In the genomic region with DNA sequence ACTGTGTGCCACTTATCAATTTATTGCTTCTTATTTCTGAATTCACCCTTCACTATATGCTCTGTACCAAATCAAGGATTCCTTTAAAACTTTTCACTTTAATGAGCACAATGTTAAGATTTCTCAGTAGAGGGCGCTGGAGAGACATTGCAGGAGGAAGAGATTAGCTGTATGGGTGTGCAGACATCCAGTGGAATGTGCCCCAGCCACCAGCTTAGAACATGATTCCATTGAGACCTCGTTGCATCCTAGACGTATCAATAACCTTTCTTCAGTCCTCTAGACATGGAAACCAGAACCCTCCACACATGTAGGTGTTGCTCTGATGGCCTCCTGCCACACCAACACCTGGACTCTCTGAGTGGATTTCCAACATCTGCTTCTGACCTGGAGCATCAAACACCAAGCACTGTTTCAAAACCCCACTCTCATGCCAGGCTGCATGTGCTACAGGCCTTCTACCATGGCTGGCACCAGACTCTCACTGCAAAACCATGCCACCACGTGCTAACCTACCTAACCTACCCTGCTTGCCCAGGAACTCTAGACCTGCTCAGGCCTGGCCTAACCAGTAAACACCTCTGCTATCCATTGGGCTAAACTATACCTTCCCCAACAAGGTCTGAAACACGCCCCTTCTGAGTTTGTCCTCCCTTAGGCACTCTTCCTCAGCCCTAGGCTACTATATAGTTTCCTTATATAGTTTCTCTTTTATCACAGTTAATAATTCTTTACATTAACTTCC, we compare ENCODE assay signal across 9 cellular contexts.
DNase-seq lines count a peak whose midpoint lies in the region; ATAC-seq and TF ChIP-seq lines count a peak whose summit lies in the region.
"Had no signal": no experiment of that assay in that cellular context is flagged by ENCODE, and none has a peak within 500 bp of the region (broad histone marks: within the 10 kb centered on the region; RNA-seq: fewer than 3 reads in every experiment).

No MANE protein-coding gene starts in this region.

- H4K20me1 ChIP-seq in Karpas-422 (ENCODE audit: insufficient read depth, low read depth, low read length): no peaks in the 10 kb centered on the region
- no peaks in the 10 kb centered on the region for H4K20me1 ChIP-seq in SK-N-SH (ENCODE audit: insufficient read depth)

- H3K79me2 ChIP-seq in Karpas-422 (ENCODE audit: low read length): no peaks in the 10 kb centered on the region
- H3K79me2 ChIP-seq in SK-N-SH (ENCODE audit: insufficient read depth): no peaks in the 10 kb centered on the region

- CTCF ChIA-PET in SK-N-SH (lab: Yijun Ruan, JAX): interaction anchor here (0.5 to 6.1 kb wide), 40 partner anchors 10 to 1501 kb away, joined by 3 to 133 read pairs (median 4); no protein-coding TSS in a partner anchor

- H3K9me2 ChIP-seq in Karpas-422 (replicated peaks; ENCODE audit: insufficient read depth, low read length) (no peaks in the 10 kb centered on the region), SK-N-SH (no peaks in the 10 kb centered on the region)

- peak; percentile 85 for TF ChIP-seq RAD21 in SK-N-SH (IDR thresholded peaks at IDR 0.05; ENCODE audit: low read length)

- H3K27ac ChIP-seq in Karpas-422 (ENCODE audit: low read length) (no peak overlapping the region), SK-N-SH (ENCODE audit: low read depth in 2 of 2, low read length in 1 of 2) (no peak overlapping the region)
- H3K27ac ChIP-seq: skin epidermis had no signal

- H3K4me2 ChIP-seq in Karpas-422 (ENCODE audit: low read depth, low read length, poor library complexity, severe bottlenecking) (no peak overlapping the region), SK-N-SH (no peak overlapping the region)

- no peaks in the 10 kb centered on the region for H3K4me1 ChIP-seq in Karpas-422 (ENCODE audit: low read length)
- H3K4me1 ChIP-seq in SK-N-SH (ENCODE audit: control insufficient read depth in 1 of 2, insufficient read depth in 2 of 2, low read depth in 1 of 2, low read length in 1 of 2): no peaks in the 10 kb centered on the region

- intact Hi-C loops in left ventricle myocardium superior (cut with micrococcal nuclease): no loop called here

- TF ChIP-seq EP300 in SK-N-SH (IDR thresholded peaks at IDR 0.05; ENCODE audit: borderline replicate concordance in 1 of 2, low read depth in 1 of 2, low read length in 1 of 2): no peak

- ATAC-seq in GM21528 (IDR thresholded peaks at IDR 0.05; ENCODE audit: low FRiP score, unreplicated experiment) (peak; percentile 73), left ventricle myocardium superior (peak; percentile 51), HG03196 (IDR thresholded peaks at IDR 0.05; ENCODE audit: unreplicated experiment) (no peak)

- no peak overlapping the region for H3K4me3 ChIP-seq in GM06990 (replicated peaks; ENCODE audit: low read depth, low read length)
- H3K4me3 ChIP-seq in Karpas-422 (ENCODE audit: low read length): no peak overlapping the region
- no peak overlapping the region for H3K4me3 ChIP-seq in SK-N-SH (ENCODE audit: low read depth in 2 of 2, low read length in 1 of 2)
- H3K4me3 ChIP-seq: skin epidermis had no signal

- no peaks in the 10 kb centered on the region for H3K36me3 ChIP-seq in GM06990 (ENCODE audit: control insufficient read depth, insufficient read depth, low read length)
- H3K36me3 ChIP-seq in Karpas-422 (ENCODE audit: insufficient read depth, low read length): no peaks in the 10 kb centered on the region
- H3K36me3 ChIP-seq in SK-N-SH (replicated peaks in 1 of 2; ENCODE audit: control insufficient read depth in 1 of 2, insufficient read depth in 2 of 2, low read length in 1 of 2): no peaks in the 10 kb centered on the region

- H2AFZ ChIP-seq in Karpas-422 (ENCODE audit: low read length): no peak overlapping the region
- H2AFZ ChIP-seq in SK-N-SH (ENCODE audit: low read depth): no peak overlapping the region

- no peaks in the 10 kb centered on the region for H3K9me3 ChIP-seq in Karpas-422 (ENCODE audit: low read length)
- H3K9me3 ChIP-seq in SK-N-SH: no peaks in the 10 kb centered on the region

- no peak for DNase-seq in GM06990 (ENCODE audit: extremely low read depth, insufficient read length)
- DNase-seq in Karpas-422: peak; percentile 87
- peak; percentile 27 for DNase-seq in SK-N-SH
- peak; percentile 10 for DNase-seq in left ventricle myocardium superior
- no peak for DNase-seq in stimulated activated CD4-positive, alpha-beta T cell treated with anti-CD3 and anti-CD28 coated beads, Interleukin-2, amount 100 ng/mL, for 48 hours
- no peak for DNase-seq in activated CD8-positive, alpha-beta memory T cell treated with anti-CD3 and anti-CD28 coated beads for 24 hours

- TF ChIP-seq CTCF in GM06990 (IDR thresholded peaks at IDR 0.05; ENCODE audit: insufficient read depth, low read length, poor library complexity, severe bottlenecking) (peak; percentile 70), SK-N-SH (IDR thresholded peaks at IDR 0.05) (peak; percentile 73)

- POLR2A ChIA-PET in SK-N-SH (lab: Yijun Ruan, JAX): interaction anchor here (1.0 kb wide), 1 partner anchor 284 kb away, joined by 3 read pairs; no protein-coding TSS in a partner anchor

- no peaks in the 10 kb centered on the region for H3F3A ChIP-seq in SK-N-SH (replicated peaks; ENCODE audit: insufficient read depth)

- WGBS in SK-N-SH (ENCODE audit: low lambda C conversion rate): 19% methylated on average over 5 of the region's 5 CpGs

- H3K9ac ChIP-seq in Karpas-422 (ENCODE audit: low read length): no peak overlapping the region
- no peak overlapping the region for H3K9ac ChIP-seq in SK-N-SH

- H3K27me3 ChIP-seq in GM06990 (replicated peaks; ENCODE audit: control insufficient read depth, insufficient read depth, low read length) (no peaks in the 10 kb centered on the region), Karpas-422 (ENCODE audit: low read length) (no peaks in the 10 kb centered on the region), SK-N-SH (ENCODE audit: insufficient read depth) (no peaks in the 10 kb centered on the region)

TF ChIP-seq in SK-N-SH, 30 proteins besides CTCF, POLR2A, EP300 and RAD21:
- TF ChIP-seq POLR2AphosphoS5 (IDR thresholded peaks at IDR 0.05; ENCODE audit: low read depth, low read length) (no peak), RXRA (IDR thresholded peaks at IDR 0.05; ENCODE audit: borderline replicate concordance, low read depth) (no peak), SMC3 (IDR thresholded peaks at IDR 0.05; ENCODE audit: low read depth, low read length) (peak; percentile 74)

Comparison
In these comparisons a context has a peak if more than half of its experiments do, and no peak if none do; other contexts are left out.
1. DNase-seq: peak in Karpas-422 (single experiment), SK-N-SH (single experiment) and left ventricle myocardium superior (single experiment); none in GM06990 (single experiment), stimulated activated CD4-positive, alpha-beta T cell treated with anti-CD3 and anti-CD28 coated beads, Interleukin-2, amount 100 ng/mL, for 48 hours (0 of 2) and activated CD8-positive, alpha-beta memory T cell treated with anti-CD3 and anti-CD28 coated beads for 24 hours (single experiment).